ENCODE assay signal across 13 cellular contexts in the genomic region with DNA sequence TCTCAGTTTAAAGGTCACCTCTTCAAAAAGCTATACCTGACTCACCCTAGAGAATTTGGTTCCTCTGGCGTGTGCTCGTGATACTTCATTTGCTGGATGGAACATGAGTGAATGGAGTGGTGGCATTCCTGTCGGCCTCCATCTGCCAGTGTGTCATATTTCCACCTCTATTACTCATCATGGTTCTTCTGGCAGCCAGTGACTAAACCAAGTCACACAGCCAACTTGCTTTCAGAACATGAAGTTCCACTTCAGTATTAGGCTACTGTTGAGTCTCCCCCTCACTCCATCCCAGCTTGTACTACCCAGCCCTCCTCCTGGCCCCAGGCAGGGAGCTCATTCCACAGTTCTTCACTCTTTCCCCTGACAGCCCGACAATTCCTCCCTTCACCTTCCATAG.
A peak's percentile ranks its signal among the peaks of the same experiment; 100 is the strongest.
DNase-seq lines count a peak whose midpoint lies in the region; ATAC-seq and TF ChIP-seq lines count a peak whose summit lies in the region.
"Had no signal": no experiment of that assay in that cellular context is flagged by ENCODE, and none has a peak within 500 bp of the region (broad histone marks: within the 10 kb centered on the region; RNA-seq: fewer than 3 reads in every experiment).

No MANE protein-coding gene starts in this region.

- no peak for TF ChIP-seq CTCF in MCF 10A (IDR thresholded peaks at IDR 0.05; ENCODE audit: unreplicated experiment)
- TF ChIP-seq CTCF in breast epithelium (IDR thresholded peaks at IDR 0.05): no peak
- TF ChIP-seq CTCF in foreskin fibroblast (IDR thresholded peaks at IDR 0.05; ENCODE audit: low read depth, low read length): no peak
- no peak for TF ChIP-seq CTCF in thoracic aorta (IDR thresholded peaks at IDR 0.05)

- peak; percentile 96 for ATAC-seq in thoracic aorta (ENCODE audit: insufficient number of reproducible peaks, low FRiP score, low read depth)

- intact Hi-C loops in MCF 10A (cut with micrococcal nuclease) (no loop called here), breast epithelium (cut with DNase I; ENCODE audit: low total_unique reads) (no loop called here)
- intact Hi-C loops in CD4-positive, alpha-beta memory T cell (cut with micrococcal nuclease): no loop called here

- no peak overlapping the region for H3K4me3 Mint-ChIP-seq in MCF 10A (ENCODE audit: unreplicated experiment)
- no peak overlapping the region for H3K4me3 Mint-ChIP-seq in CD4-positive, alpha-beta memory T cell
- H3K4me3 Mint-ChIP-seq: CD4-positive, CD25-positive, alpha-beta regulatory T cell; H9; T-helper 1 cell treated with Interleukin-12 subunit alpha and Interleukin-12 subunit beta and Interleukin-4 antibody, amounts not matched to agents 30 μg/mL and 1 μg/mL, for 36 hours had no signal

- H3K27ac ChIP-seq in breast epithelium (no peak overlapping the region), thoracic aorta (peak overlapping the region; percentile 71)
- H3K27ac ChIP-seq in CD4-positive, alpha-beta memory T cell (ENCODE audit: low read depth, low read length): no peak overlapping the region

- no TSS peak for BruUV-seq in MCF 10A (replicated peaks; lab: Mats Ljungman, UMichigan)

- no peak for TF ChIP-seq POLR2A in breast epithelium (IDR thresholded peaks at IDR 0.05)

- no peak overlapping the region for H3K27ac Mint-ChIP-seq in MCF 10A (ENCODE audit: low read depth, unreplicated experiment)
- H3K27ac Mint-ChIP-seq in CD4-positive, alpha-beta memory T cell: no peak overlapping the region
- H3K27ac Mint-ChIP-seq: CD4-positive, CD25-positive, alpha-beta regulatory T cell; H9; T-helper 1 cell treated with Interleukin-12 subunit alpha and Interleukin-12 subunit beta and Interleukin-4 antibody, amounts not matched to agents 30 μg/mL and 1 μg/mL, for 36 hours had no signal

- CTCF ChIA-PET in MCF 10A (lab: Yijun Ruan, JAX): interaction anchor here (0.8 kb wide), 1 partner anchor 164 kb away, joined by 3 read pairs; no protein-coding TSS in a partner anchor
- CTCF ChIA-PET in CD4-positive, alpha-beta memory T cell (lab: Charles Lee; ENCODE audit: partially characterized antibody): no interaction called here

- no peaks in the 10 kb centered on the region for H3K27me3 Mint-ChIP-seq in MCF 10A (ENCODE audit: insufficient read depth, unreplicated experiment)
- peaks cover 3% of the 10 kb centered on the region in 2 donors for H3K27me3 Mint-ChIP-seq in CD4-positive, alpha-beta memory T cell
- H3K27me3 Mint-ChIP-seq: CD4-positive, CD25-positive, alpha-beta regulatory T cell had no signal

- H3K27me3 ChIP-seq in breast epithelium (no peaks in the 10 kb centered on the region), thoracic aorta (replicated peaks; ENCODE audit: insufficient read depth) (no peaks in the 10 kb centered on the region)
- H3K27me3 ChIP-seq in CD4-positive, alpha-beta memory T cell (ENCODE audit: insufficient read depth, low read length): no peaks in the 10 kb centered on the region

- POLR2A ChIA-PET in MCF 10A (lab: Yijun Ruan, JAX): interaction anchor here (0.5 to 1.7 kb wide), 4 partner anchors 9 to 393 kb away, joined by 3 to 6 read pairs (median 3); no protein-coding TSS in a partner anchor
- POLR2A ChIA-PET in CD4-positive, alpha-beta memory T cell (lab: Charles Lee; ENCODE audit: partially characterized antibody): no interaction called here

- no peaks in the 10 kb centered on the region for H3K36me3 Mint-ChIP-seq in MCF 10A (ENCODE audit: insufficient read depth, unreplicated experiment)
- H3K36me3 Mint-ChIP-seq in CD4-positive, alpha-beta memory T cell: no peaks in the 10 kb centered on the region
- H3K36me3 Mint-ChIP-seq: CD4-positive, CD25-positive, alpha-beta regulatory T cell had no signal

- peaks cover 8% of the 10 kb centered on the region for H3K4me1 Mint-ChIP-seq in MCF 10A (ENCODE audit: insufficient read depth, unreplicated experiment)
- no peaks in the 10 kb centered on the region for H3K4me1 Mint-ChIP-seq in CD4-positive, alpha-beta memory T cell
- H3K4me1 Mint-ChIP-seq: CD4-positive, CD25-positive, alpha-beta regulatory T cell had no signal

- H3K36me3 ChIP-seq in breast epithelium (no peaks in the 10 kb centered on the region), thoracic aorta (no peaks in the 10 kb centered on the region)
- no peaks in the 10 kb centered on the region for H3K36me3 ChIP-seq in CD4-positive, alpha-beta memory T cell (ENCODE audit: insufficient read depth, low read length)

- H3K4me3 ChIP-seq in breast epithelium (no peak overlapping the region), foreskin fibroblast (ENCODE audit: low read depth in 1 of 2, low read length in 2 of 2) (no peak overlapping the region), thoracic aorta (no peak overlapping the region)
- H3K4me3 ChIP-seq in CD4-positive, alpha-beta memory T cell (ENCODE audit: low read length in 2 of 2): no peak overlapping the region

- DNase-seq in MCF 10A (ENCODE audit: unreplicated experiment) (peak; percentile 84), breast epithelium (ENCODE audit: low spot score in 2 of 2) (no peak), SW480 (ENCODE audit: low spot score) (peak; percentile 57), foreskin fibroblast (peak; percentile 95 to 96), thoracic aorta (ENCODE audit: low spot score) (peak; percentile 68), activated gamma-delta T cell (lab: John Stamatoyannopoulos, UW) (no peak), NCI-H510A treated with DMSO at 0.1 percent for 48 hours (lab: John Stamatoyannopoulos, UW) (no peak)
- no peak for DNase-seq in CD4-positive, alpha-beta memory T cell
- DNase-seq: activated effector memory CD4-positive, alpha-beta T cell treated with Interleukin-2 at 50 U/mL for 16 hours; CD4-positive, CD25-positive, alpha-beta regulatory T cell; H9; stimulated activated CD4-positive, alpha-beta T cell treated with anti-CD3 and anti-CD28 coated beads, Interleukin-4, amount 100 ng/mL, for 4 hours had no signal

- no peaks in the 10 kb centered on the region for H3K9me3 Mint-ChIP-seq in MCF 10A (ENCODE audit: unreplicated experiment)
- H3K9me3 Mint-ChIP-seq in CD4-positive, alpha-beta memory T cell: no peaks in the 10 kb centered on the region
- H3K9me3 Mint-ChIP-seq: H9; T-helper 1 cell treated with Interleukin-12 subunit alpha and Interleukin-12 subunit beta and Interleukin-4 antibody, amounts not matched to agents 30 μg/mL and 1 μg/mL, for 36 hours had no signal

- no peaks in the 10 kb centered on the region for H3K9me3 ChIP-seq in breast epithelium
- H3K9me3 ChIP-seq in thoracic aorta: no peaks in the 10 kb centered on the region
- H3K9me3 ChIP-seq in CD4-positive, alpha-beta memory T cell (ENCODE audit: control insufficient read depth in 1 of 2, low read length in 2 of 2): no peaks in the 10 kb centered on the region

- H3K4me1 ChIP-seq in breast epithelium (no peaks in the 10 kb centered on the region), thoracic aorta (ENCODE audit: control insufficient read depth in 1 of 2, low read depth in 2 of 2) (peaks cover 3 to 30% of the 10 kb centered on the region in 2 donors)
- H3K4me1 ChIP-seq in CD4-positive, alpha-beta memory T cell (ENCODE audit: insufficient read depth, low read length): no peaks in the 10 kb centered on the region

Comparison
In these comparisons a context has a peak if more than half of its experiments do, and no peak if none do; other contexts are left out.
1. DNase-seq: peak in MCF 10A (single experiment), SW480 (single experiment), foreskin fibroblast (2 of 2) and thoracic aorta (single experiment); none in breast epithelium (0 of 2), activated gamma-delta T cell (single experiment), NCI-H510A treated with DMSO at 0.1 percent for 48 hours (single experiment) and CD4-positive, alpha-beta memory T cell (0 of 5).
2. H3K27ac ChIP-seq: peak in thoracic aorta (2 of 2); none in breast epithelium (0 of 2) and CD4-positive, alpha-beta memory T cell (single experiment).